Comparison of ENCODE assay signal across 8 cellular contexts in genomic region chr3:132034486-132035464, GRCh38. TPM values are rescaled to one million over a fixed set of nuclear protein-coding genes. Genes with fewer than 3 reads are reported as not detected.
A peak's percentile ranks its signal among the peaks of the same experiment; 100 is the strongest.
DNase-seq lines count a peak whose midpoint lies in the region; ATAC-seq and TF ChIP-seq lines count a peak whose summit lies in the region.

TSS of gene CPNE4 (minus strand) at chr3:132035014.

- no peaks in the 10 kb centered on the region for H3K79me2 ChIP-seq in OCI-LY7 (ENCODE audit: insufficient read depth, low read depth, low read length)

- peak within 1 kb of the TSS in 7 of 10 donors; percentile 7 to 71 (median 41) for H3K4me3 Mint-ChIP-seq in naive thymus-derived CD8-positive, alpha-beta T cell
- peak within 1 kb of the TSS; percentile 28 to 35 for H3K4me3 Mint-ChIP-seq in stimulated activated naive CD8-positive, alpha-beta T cell treated with anti-CD3 and anti-CD28 coated beads, Interleukin-15, amount 100 ng/mL, for 72 hours

- H3K4me1 ChIP-seq in OCI-LY7 (ENCODE audit: insufficient read depth, low read length, poor library complexity, severe bottlenecking): no peaks in the 10 kb centered on the region

- peaks cover 2 to 16% (median 12%) of the 10 kb centered on the region in 4 donors for H3K4me1 Mint-ChIP-seq in naive thymus-derived CD8-positive, alpha-beta T cell
- peaks cover 20% of the 10 kb centered on the region for H3K4me1 Mint-ChIP-seq in stimulated activated naive CD8-positive, alpha-beta T cell treated with anti-CD3 and anti-CD28 coated beads, Interleukin-15, amount 100 ng/mL, for 72 hours

- peaks cover 0 to 10% (median 4%) of the 10 kb centered on the region in 3 donors for H3K36me3 Mint-ChIP-seq in naive thymus-derived CD8-positive, alpha-beta T cell

- no peak within 1 kb of the TSS for H3K27ac ChIP-seq in OCI-LY7 (ENCODE audit: low read depth, low read length, poor library complexity, severe bottlenecking)

- peak within 1 kb of the TSS in 1 of 10 donors; percentile 49 for H3K27ac Mint-ChIP-seq in naive thymus-derived CD8-positive, alpha-beta T cell
- H3K27ac Mint-ChIP-seq in stimulated activated naive CD8-positive, alpha-beta T cell treated with anti-CD3 and anti-CD28 coated beads, Interleukin-15, amount 100 ng/mL, for 72 hours: peak within 1 kb of the TSS in 1 of 2 donors; percentile 9

- CTCF ChIA-PET in OCI-LY7 (lab: Charles Lee; ENCODE audit: unreplicated experiment): no interaction called here

- DNase-seq in COLO829 (ENCODE audit: low spot score) (peak; percentile 94), KG1 (lab: John Stamatoyannopoulos, UW) (peak; percentile 83), OCI-LY7 (ENCODE audit: low spot score) (peak; percentile 67), fibroblast of mammary gland (ENCODE audit: low read depth) (peak; percentile 69)
- DNase-seq in activated T-cell treated with anti-CD3 and anti-CD28 coated beads, Interleukin-2, amount 50 U/mL, for 48 hours: peak; percentile 83 to 86
- peak in 9 of 10 donors; percentile 7 to 39 (median 21) for DNase-seq in naive thymus-derived CD8-positive, alpha-beta T cell
- peak; percentile 69 to 71 for DNase-seq in stimulated activated naive CD8-positive, alpha-beta T cell treated with anti-CD3 and anti-CD28 coated beads, Interleukin-15, amount 100 ng/mL, for 72 hours

- no peak within 1 kb of the TSS for H2AFZ ChIP-seq in OCI-LY7 (ENCODE audit: low read length)

- H3K9me3 Mint-ChIP-seq in naive thymus-derived CD8-positive, alpha-beta T cell: peaks cover 0 to 16% (median 6%) of the 10 kb centered on the region in 9 donors
- peaks cover 0 to 6% of the 10 kb centered on the region in 2 donors for H3K9me3 Mint-ChIP-seq in stimulated activated naive CD8-positive, alpha-beta T cell treated with anti-CD3 and anti-CD28 coated beads, Interleukin-15, amount 100 ng/mL, for 72 hours

- H3K4me2 ChIP-seq in OCI-LY7 (ENCODE audit: low read length): no peak within 1 kb of the TSS

- intact Hi-C loops in OCI-LY7 (cut with micrococcal nuclease; ENCODE audit: unreplicated experiment): loop anchor here (5.0 kb wide), 2 partner anchors 148 to 308 kb away; no protein-coding TSS in a partner anchor

- H3K36me3 ChIP-seq in OCI-LY7 (ENCODE audit: insufficient read depth, low read length): no peaks in the 10 kb centered on the region

- no peaks in the 10 kb centered on the region for H3K9me3 ChIP-seq in OCI-LY7 (ENCODE audit: low read length)

- POLR2A ChIA-PET in OCI-LY7 (lab: Charles Lee): no interaction called here
- POLR2A ChIA-PET in naive thymus-derived CD8-positive, alpha-beta T cell (lab: Charles Lee): no interaction called here

- peaks cover 46 to 82% (median 65%) of the 10 kb centered on the region in 5 donors for H3K27me3 Mint-ChIP-seq in naive thymus-derived CD8-positive, alpha-beta T cell
- H3K27me3 Mint-ChIP-seq in stimulated activated naive CD8-positive, alpha-beta T cell treated with anti-CD3 and anti-CD28 coated beads, Interleukin-15, amount 100 ng/mL, for 72 hours: peaks cover 64% of the 10 kb centered on the region

- ATAC-seq in GM21526 (IDR thresholded peaks at IDR 0.05; ENCODE audit: low FRiP score, unreplicated experiment): peak; percentile 93
- peak; percentile 37 to 66 for ATAC-seq in naive thymus-derived CD8-positive, alpha-beta T cell
- ATAC-seq in stimulated activated naive CD8-positive, alpha-beta T cell treated with anti-CD3 and anti-CD28 coated beads, Interleukin-15, amount 100 ng/mL, for 72 hours: peak; percentile 93

- H3K9me2 ChIP-seq in OCI-LY7 (ENCODE audit: insufficient read depth, low read length): no peaks in the 10 kb centered on the region

- no peak within 1 kb of the TSS for H3K4me3 ChIP-seq in OCI-LY7 (ENCODE audit: low read depth, low read length, poor library complexity, severe bottlenecking)
- peak within 1 kb of the TSS; percentile 19 for H3K4me3 ChIP-seq in fibroblast of mammary gland (ENCODE audit: control insufficient read depth, low read depth, low read length)

- no peaks in the 10 kb centered on the region for H4K20me1 ChIP-seq in OCI-LY7 (ENCODE audit: insufficient read depth, low read length)

- TF ChIP-seq CTCF in OCI-LY7 (conservative IDR thresholded peaks at IDR 0.05; ENCODE audit: low read length) (peak; percentile 82), fibroblast of mammary gland (conservative IDR thresholded peaks at IDR 0.05; ENCODE audit: control insufficient read depth, insufficient read depth, low read depth, low read length) (peak; percentile 79)

- BruUV-seq in OCI-LY7 (replicated peaks; lab: Mats Ljungman, UMichigan): no TSS peak

RNA-seq across cellular contexts. Expression of gene CPNE4, which starts in this region (rescaled TPM):
- not detected in 2 replicates for total RNA-seq in OCI-LY7 (2014; rRNA removed; shearing (Covaris generic))
- total RNA-seq in OCI-LY7 (2022): not detected in 2 replicates
- not detected for total RNA-seq in naive thymus-derived CD8-positive, alpha-beta T cell
- not detected for polyA plus RNA-seq in naive thymus-derived CD8-positive, alpha-beta T cell

Comparison
In these comparisons a context has a peak if more than half of its experiments do, and no peak if none do; other contexts are left out.
1. Peak in DNase-seq in OCI-LY7; RNA of the gene not detected or under 1 TPM.
2. Peak in DNase-seq and ATAC-seq in naive thymus-derived CD8-positive, alpha-beta T cell; RNA of the gene not detected or under 1 TPM.
3. DNase-seq: peak in every context shown above with its lines; median percentile 94 in COLO829; 84 in activated T-cell treated with anti-CD3 and anti-CD28 coated beads, Interleukin-2, amount 50 U/mL, for 48 hours; 83 in KG1; 70 in stimulated activated naive CD8-positive, alpha-beta T cell treated with anti-CD3 and anti-CD28 coated beads, Interleukin-15, amount 100 ng/mL, for 72 hours; 69 in fibroblast of mammary gland; 67 in OCI-LY7; 21 in naive thymus-derived CD8-positive, alpha-beta T cell.